In genomic region chr1:7573481-7573880, GRCh38 we compare ENCODE assay signal across 17 cellular contexts.
DNase-seq lines count a peak whose midpoint lies in the region; ATAC-seq and TF ChIP-seq lines count a peak whose summit lies in the region.
"Had no signal": no experiment of that assay in that cellular context is flagged by ENCODE, and none has a peak within 500 bp of the region (broad histone marks: within the 10 kb centered on the region; RNA-seq: fewer than 3 reads in every experiment).

No MANE protein-coding gene starts in this region.

- no peak overlapping the region for H3K4me3 Mint-ChIP-seq in chondrocyte (ENCODE audit: unreplicated experiment)
- H3K4me3 Mint-ChIP-seq in natural killer cell, result no peak overlapping the region
- H3K4me3 Mint-ChIP-seq: CD8-positive, alpha-beta T cell had no signal

- ATAC-seq in RWPE2 (ENCODE audit: low read depth), result no peak
- ATAC-seq in lower lobe of right lung, result no peak
- no peak for ATAC-seq in GM19455 (IDR thresholded peaks at IDR 0.05; ENCODE audit: unreplicated experiment)
- no peak for ATAC-seq in natural killer cell
- ATAC-seq: CD8-positive, alpha-beta T cell had no signal

- TF ChIP-seq CTCF in RWPE2 (IDR thresholded peaks at IDR 0.05; ENCODE audit: poor library complexity, severe bottlenecking), result no peak
- no peak for TF ChIP-seq CTCF in chondrocyte (IDR thresholded peaks at IDR 0.05)
- TF ChIP-seq CTCF in lower lobe of right lung (IDR thresholded peaks at IDR 0.05), result no peak
- TF ChIP-seq CTCF in natural killer cell (IDR thresholded peaks at IDR 0.05), result no peak

- H3K27me3 ChIP-seq in RWPE2 (ENCODE audit: insufficient read depth, poor library complexity, severe bottlenecking), result no peaks in the 10 kb centered on the region
- no peaks in the 10 kb centered on the region for H3K27me3 ChIP-seq in lower lobe of right lung (ENCODE audit: low read depth)
- H3K27me3 ChIP-seq: Peyer's patch had no signal

- DNase-seq in RWPE2 (ENCODE audit: low spot score) (no peak), chondrocyte (ENCODE audit: low spot score) (peak; percentile 62), lower lobe of right lung (peak; percentile 25), NCI-H510A treated with DMSO at 0.1 percent for 48 hours (lab: John Stamatoyannopoulos, UW) (no peak), natural killer cell (no peak)
- no peak for DNase-seq in effector CD4-positive, alpha-beta T cell
- DNase-seq: Caco-2; CD8-positive, alpha-beta T cell; DMS79 treated with DMSO at 0.1 percent for 48 hours; Karpas-422; NCI-H1417 treated with DMSO at 0.1 percent for 48 hours; NCI-H1694 treated with DMSO at 0.1 percent for 48 hours; NCI-H2227 treated with DMSO at 0.1 percent for 48 hours had no signal

- H3K27me3 Mint-ChIP-seq in chondrocyte (ENCODE audit: low read depth) (no peaks in the 10 kb centered on the region), natural killer cell (ENCODE audit: low read depth in 2 of 2) (no peaks in the 10 kb centered on the region)

- H3K4me1 Mint-ChIP-seq in chondrocyte (ENCODE audit: low read depth) (peaks cover 18% of the 10 kb centered on the region), natural killer cell (no peaks in the 10 kb centered on the region)

- no peak overlapping the region for H3K4me3 ChIP-seq in RWPE2 (ENCODE audit: severe bottlenecking)
- no peak overlapping the region for H3K4me3 ChIP-seq in lower lobe of right lung
- H3K4me3 ChIP-seq: Peyer's patch, SJSA1 had no signal

- H3K36me3 Mint-ChIP-seq in chondrocyte (ENCODE audit: low read depth) (no peaks in the 10 kb centered on the region), natural killer cell (no peaks in the 10 kb centered on the region)
- H3K36me3 Mint-ChIP-seq: CD8-positive, alpha-beta T cell had no signal

- no peak overlapping the region for H3K27ac Mint-ChIP-seq in chondrocyte (ENCODE audit: unreplicated experiment)
- no peak overlapping the region for H3K27ac Mint-ChIP-seq in natural killer cell
- H3K27ac Mint-ChIP-seq: CD8-positive, alpha-beta T cell had no signal

- H3K4me1 ChIP-seq in RWPE2 (ENCODE audit: insufficient read depth, poor library complexity, severe bottlenecking) (peaks cover 25% of the 10 kb centered on the region), lower lobe of right lung (peaks cover 29% of the 10 kb centered on the region)
- H3K4me1 ChIP-seq: Caco-2, SJSA1 had no signal

- no peaks in the 10 kb centered on the region for H3K9me3 Mint-ChIP-seq in chondrocyte (ENCODE audit: low read depth)
- no peaks in the 10 kb centered on the region for H3K9me3 Mint-ChIP-seq in natural killer cell
- H3K9me3 Mint-ChIP-seq: CD8-positive, alpha-beta T cell had no signal

- H3K27ac ChIP-seq in RWPE2 (ENCODE audit: poor library complexity, severe bottlenecking) (peak overlapping the region; percentile 48), lower lobe of right lung (no peak overlapping the region)
- H3K27ac ChIP-seq: HL-60, SJSA1 had no signal

- H3K36me3 ChIP-seq in RWPE2 (ENCODE audit: low read depth) (no peaks in the 10 kb centered on the region), lower lobe of right lung (no peaks in the 10 kb centered on the region)
- H3K36me3 ChIP-seq: Peyer's patch, SJSA1 had no signal

- no peaks in the 10 kb centered on the region for H3K9me3 ChIP-seq in RWPE2 (ENCODE audit: severe bottlenecking)
- H3K9me3 ChIP-seq in lower lobe of right lung, result no peaks in the 10 kb centered on the region
- H3K9me3 ChIP-seq: Caco-2, Peyer's patch had no signal

- intact Hi-C loops in lower lobe of right lung (cut with DNase I) (no loop called here), natural killer cell (cut with micrococcal nuclease) (no loop called here)

Comparison
In these comparisons a context has a peak if more than half of its experiments do, and no peak if none do; other contexts are left out.
1. DNase-seq: peak in chondrocyte (single experiment) and lower lobe of right lung (single experiment); none in RWPE2 (single experiment), NCI-H510A treated with DMSO at 0.1 percent for 48 hours (single experiment), natural killer cell (single experiment) and effector CD4-positive, alpha-beta T cell (single experiment).